Comparison of ENCODE assay signal across 10 cellular contexts in genomic region chr16:64089697-64090096, GRCh38.
DNase-seq lines count a peak whose midpoint lies in the region; ATAC-seq lines count a peak whose summit lies in the region.
"Had no signal": no experiment of that assay in that cellular context is flagged by ENCODE, and none has a peak within 500 bp of the region (broad histone marks: within the 10 kb centered on the region; RNA-seq: fewer than 3 reads in every experiment).

No MANE protein-coding gene starts in this region.

- peaks cover 17% of the 10 kb centered on the region for H3K9me3 Mint-ChIP-seq in activated T-helper 17 cell treated with anti-CD3 and anti-CD28 coated beads, Interleukin-2, amount 50 U/mL, for 72 hours

- no peaks in the 10 kb centered on the region for H3K27me3 Mint-ChIP-seq in activated T-helper 17 cell treated with anti-CD3 and anti-CD28 coated beads, Interleukin-2, amount 50 U/mL, for 72 hours
- H3K27me3 Mint-ChIP-seq: activated naive CD8-positive, alpha-beta T cell treated with anti-CD3 and anti-CD28 coated beads, Interleukin-2, amount 50 U/mL, for 24 hours had no signal

- H3K36me3 Mint-ChIP-seq in activated T-helper 17 cell treated with anti-CD3 and anti-CD28 coated beads, Interleukin-2, amount 50 U/mL, for 72 hours (ENCODE audit: low read depth), result no peaks in the 10 kb centered on the region

- no peak overlapping the region for H3K4me3 Mint-ChIP-seq in activated T-helper 17 cell treated with anti-CD3 and anti-CD28 coated beads, Interleukin-2, amount 50 U/mL, for 72 hours
- H3K4me3 Mint-ChIP-seq: activated naive CD8-positive, alpha-beta T cell treated with anti-CD3 and anti-CD28 coated beads, Interleukin-2, amount 50 U/mL, for 24 hours had no signal

- peak; percentile 5 for DNase-seq in A172 (ENCODE audit: low spot score)
- DNase-seq in HCEC 1CT, result peak; percentile 11
- peak; percentile 12 for DNase-seq in SW480 (ENCODE audit: low spot score)
- peak; percentile 47 for DNase-seq in inferior parietal cortex (ENCODE audit: extremely low spot score)
- DNase-seq in GF-D8 (lab: John Stamatoyannopoulos, UW), result no peak
- DNase-seq in activated CD4-positive, CD25-positive, alpha-beta regulatory T cell treated with anti-CD3 and anti-CD28 coated beads, Interleukin-2, amount 50 U/mL, for 72 hours, result no peak
- DNase-seq: activated naive CD8-positive, alpha-beta T cell treated with anti-CD3 and anti-CD28 coated beads, Interleukin-2, amount 50 U/mL, for 24 hours had no signal

- no peaks in the 10 kb centered on the region for H3K4me1 Mint-ChIP-seq in activated T-helper 17 cell treated with anti-CD3 and anti-CD28 coated beads, Interleukin-2, amount 50 U/mL, for 72 hours
- H3K4me1 Mint-ChIP-seq: activated naive CD8-positive, alpha-beta T cell treated with anti-CD3 and anti-CD28 coated beads, Interleukin-2, amount 50 U/mL, for 24 hours had no signal

- ATAC-seq in HG03280 (IDR thresholded peaks at IDR 0.05; ENCODE audit: unreplicated experiment), result no peak
- ATAC-seq in activated T-helper 17 cell treated with anti-CD3 and anti-CD28 coated beads, Interleukin-2, amount 50 U/mL, for 72 hours (replicated peaks), result no peak
- ATAC-seq: activated naive CD8-positive, alpha-beta T cell treated with anti-CD3 and anti-CD28 coated beads, Interleukin-2, amount 50 U/mL, for 24 hours; K562 had no signal

- H3K27ac Mint-ChIP-seq in activated T-helper 17 cell treated with anti-CD3 and anti-CD28 coated beads, Interleukin-2, amount 50 U/mL, for 72 hours, result no peak overlapping the region
- H3K27ac Mint-ChIP-seq: activated naive CD8-positive, alpha-beta T cell treated with anti-CD3 and anti-CD28 coated beads, Interleukin-2, amount 50 U/mL, for 24 hours had no signal

Comparison
In these comparisons a context has a peak if more than half of its experiments do, and no peak if none do; other contexts are left out.
1. DNase-seq: peak in A172 (single experiment), HCEC 1CT (single experiment), SW480 (single experiment) and inferior parietal cortex (single experiment); none in GF-D8 (single experiment) and activated CD4-positive, CD25-positive, alpha-beta regulatory T cell treated with anti-CD3 and anti-CD28 coated beads, Interleukin-2, amount 50 U/mL, for 72 hours (single experiment).